ENCODE assay signal across 2 cellular contexts in genomic region chr1:185353124-185353523, GRCh38.
TF ChIP-seq lines count a peak whose summit lies in the region.

No MANE protein-coding gene starts in this region.

TF ChIP-seq in K562, 482 proteins besides CTCF, POLR2A, EP300 and RAD21 (continued from another document):
- TF ChIP-seq ATF4 (CRISPR knock-in tag; IDR thresholded peaks at IDR 0.05) = no peak
- no peak for TF ChIP-seq ZNF780A (CRISPR knock-in tag; IDR thresholded peaks at IDR 0.05)
- no peak for TF ChIP-seq BMI1 (IDR thresholded peaks at IDR 0.05; ENCODE audit: low read length)
- no peak for TF ChIP-seq RHOXF2B (CRISPR knock-in tag; conservative IDR thresholded peaks at IDR 0.05)
- TF ChIP-seq, protein P1, sequence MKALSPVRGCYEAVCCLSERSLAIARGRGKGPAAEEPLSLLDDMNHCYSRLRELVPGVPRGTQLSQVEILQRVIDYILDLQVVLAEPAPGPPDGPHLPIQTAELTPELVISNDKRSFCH (CRISPR knock-in tag; IDR thresholded peaks at IDR 0.05) = no peak
- TF ChIP-seq, protein P1 (tag; IDR thresholded peaks at IDR 0.05) = no peak
- TF ChIP-seq POLR2H (tag; IDR thresholded peaks at IDR 0.05; ENCODE audit: low read depth) = no peak
- TF ChIP-seq CGGBP1 (CRISPR knock-in tag; IDR thresholded peaks at IDR 0.05) = no peak
- TF ChIP-seq HMG20B (CRISPR knock-in tag; IDR thresholded peaks at IDR 0.05) = no peak
- TF ChIP-seq JUN (IDR thresholded peaks at IDR 0.05; ENCODE audit: borderline replicate concordance, low read depth, low read length) = no peak
- TF ChIP-seq JUN (CRISPR knock-in tag; IDR thresholded peaks at IDR 0.05; ENCODE audit: borderline replicate concordance) = no peak
- TF ChIP-seq NFXL1 (CRISPR knock-in tag; IDR thresholded peaks at IDR 0.05) = no peak
- TF ChIP-seq WHSC1 (IDR thresholded peaks at IDR 0.05; ENCODE audit: low read length) = no peak
- TF ChIP-seq ZBTB11 (CRISPR knock-in tag; IDR thresholded peaks at IDR 0.05) = no peak
- TF ChIP-seq, protein P2, sequence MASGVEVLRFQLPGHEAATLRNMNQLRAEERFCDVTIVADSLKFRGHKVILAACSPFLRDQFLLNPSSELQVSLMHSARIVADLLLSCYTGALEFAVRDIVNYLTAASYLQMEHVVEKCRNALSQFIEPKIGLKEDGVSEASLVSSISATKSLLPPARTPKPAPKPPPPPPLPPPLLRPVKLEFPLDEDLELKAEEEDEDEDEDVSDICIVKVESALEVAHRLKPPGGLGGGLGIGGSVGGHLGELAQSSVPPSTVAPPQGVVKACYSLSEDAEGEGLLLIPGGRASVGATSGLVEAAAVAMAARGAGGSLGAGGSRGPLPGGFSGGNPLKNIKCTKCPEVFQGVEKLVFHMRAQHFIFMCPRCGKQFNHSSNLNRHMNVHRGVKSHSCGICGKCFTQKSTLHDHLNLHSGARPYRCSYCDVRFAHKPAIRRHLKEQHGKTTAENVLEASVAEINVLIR (CRISPR knock-in tag; IDR thresholded peaks at IDR 0.05) = no peak
- no peak for TF ChIP-seq IRF1 (CRISPR knock-in tag; IDR thresholded peaks at IDR 0.05; ENCODE audit: borderline replicate concordance)
- no peak for TF ChIP-seq ZBTB34 (CRISPR knock-in tag; IDR thresholded peaks at IDR 0.05)
- TF ChIP-seq ZNF384 (IDR thresholded peaks at IDR 0.05; ENCODE audit: low read depth, low read length) = no peak

TF ChIP-seq in HEK293T, 16 proteins besides CTCF, POLR2A, EP300 and RAD21 (continued from another document):
- TF ChIP-seq HDGF (IDR thresholded peaks at IDR 0.05; ENCODE audit: borderline replicate concordance) (no peak), TARDBP (IDR thresholded peaks at IDR 0.05) (no peak), SUZ12 (IDR thresholded peaks at IDR 0.05) (no peak), BHLHE40 (IDR thresholded peaks at IDR 0.05; ENCODE audit: borderline replicate concordance) (no peak), SP1 (IDR thresholded peaks at IDR 0.05) (no peak), ARNT (IDR thresholded peaks at IDR 0.05) (no peak), ELF4 (IDR thresholded peaks at IDR 0.05) (no peak), FOXM1 (IDR thresholded peaks at IDR 0.05; ENCODE audit: borderline replicate concordance) (no peak), LEF1 (IDR thresholded peaks at IDR 0.05; ENCODE audit: borderline replicate concordance) (no peak)
